23 cellular contexts compared by ENCODE assay signal in genomic region chr2:19810148-19810547, GRCh38.
DNase-seq lines count a peak whose midpoint lies in the region; ATAC-seq, FAIRE-seq and TF ChIP-seq lines count a peak whose summit lies in the region.
"Had no signal": no experiment of that assay in that cellular context is flagged by ENCODE, and none has a peak within 500 bp of the region (broad histone marks: within the 10 kb centered on the region; RNA-seq: fewer than 3 reads in every experiment).

No MANE protein-coding gene starts in this region.

- peaks cover 12 to 20% of the 10 kb centered on the region in 2 donors for H3K27me3 Mint-ChIP-seq in stimulated activated naive B cell treated with anti-CD40 and anti-IgM and Interleukin-4, amounts not matched to agents 10 μg/mL and 1 μg/mL and 100 μg/mL, for 72 hours
- no peaks in the 10 kb centered on the region for H3K27me3 Mint-ChIP-seq in mesothelial cell of epicardium (ENCODE audit: low read depth)

- H3K4me1 Mint-ChIP-seq in stimulated activated naive B cell treated with anti-CD40 and anti-IgM and Interleukin-4, amounts not matched to agents 10 μg/mL and 1 μg/mL and 100 μg/mL, for 72 hours = peaks cover 0 to 5% of the 10 kb centered on the region in 2 donors
- no peaks in the 10 kb centered on the region for H3K4me1 Mint-ChIP-seq in mesothelial cell of epicardium
- H3K4me1 Mint-ChIP-seq: activated CD4-positive, alpha-beta T cell treated with anti-CD3 and anti-CD28 coated beads, Interleukin-2, amount 10 ng/mL, durations not matched to agents 7 days and 5 days; CD4-positive, alpha-beta memory T cell; natural killer cell had no signal

- ATAC-seq in GM18868 (IDR thresholded peaks at IDR 0.05; ENCODE audit: unreplicated experiment) (peak; percentile 70), GM21619 (IDR thresholded peaks at IDR 0.05; ENCODE audit: unreplicated experiment) (peak; percentile 92), HG03432 (IDR thresholded peaks at IDR 0.05; ENCODE audit: unreplicated experiment) (peak; percentile 78)
- peak; percentile 75 to 86 for ATAC-seq in stimulated activated naive B cell treated with anti-CD40 and anti-IgM and Interleukin-4, amounts not matched to agents 10 μg/mL and 1 μg/mL and 100 μg/mL, for 72 hours (replicated peaks)
- ATAC-seq: left colon, natural killer cell, pancreas had no signal

- no peak overlapping the region for H3K27ac Mint-ChIP-seq in stimulated activated naive B cell treated with anti-CD40 and anti-IgM and Interleukin-4, amounts not matched to agents 10 μg/mL and 1 μg/mL and 100 μg/mL, for 72 hours
- no peak overlapping the region for H3K27ac Mint-ChIP-seq in mesothelial cell of epicardium
- H3K27ac Mint-ChIP-seq: activated CD4-positive, alpha-beta T cell treated with anti-CD3 and anti-CD28 coated beads, Interleukin-2, amount 10 ng/mL, durations not matched to agents 7 days and 5 days; CD4-positive, alpha-beta memory T cell; natural killer cell had no signal

- H3K9me3 Mint-ChIP-seq in stimulated activated naive B cell treated with anti-CD40 and anti-IgM and Interleukin-4, amounts not matched to agents 10 μg/mL and 1 μg/mL and 100 μg/mL, for 72 hours = peaks cover 0 to 3% of the 10 kb centered on the region in 2 donors
- H3K9me3 Mint-ChIP-seq in mesothelial cell of epicardium = no peaks in the 10 kb centered on the region
- H3K9me3 Mint-ChIP-seq: activated CD4-positive, alpha-beta T cell treated with anti-CD3 and anti-CD28 coated beads, Interleukin-2, amount 10 ng/mL, durations not matched to agents 7 days and 5 days; natural killer cell had no signal

- H3K4me3 Mint-ChIP-seq in stimulated activated naive B cell treated with anti-CD40 and anti-IgM and Interleukin-4, amounts not matched to agents 10 μg/mL and 1 μg/mL and 100 μg/mL, for 72 hours = no peak overlapping the region
- H3K4me3 Mint-ChIP-seq in mesothelial cell of epicardium = no peak overlapping the region
- H3K4me3 Mint-ChIP-seq: activated CD4-positive, alpha-beta T cell treated with anti-CD3 and anti-CD28 coated beads, Interleukin-2, amount 10 ng/mL, durations not matched to agents 7 days and 5 days; CD4-positive, alpha-beta memory T cell; natural killer cell had no signal

- FAIRE-seq in GM19239 (lab: Jason Lieb, UNC) = no peak
- FAIRE-seq: colon, H1, pancreas had no signal

- H3K36me3 Mint-ChIP-seq in stimulated activated naive B cell treated with anti-CD40 and anti-IgM and Interleukin-4, amounts not matched to agents 10 μg/mL and 1 μg/mL and 100 μg/mL, for 72 hours = no peaks in the 10 kb centered on the region
- no peaks in the 10 kb centered on the region for H3K36me3 Mint-ChIP-seq in mesothelial cell of epicardium
- H3K36me3 Mint-ChIP-seq: CD4-positive, alpha-beta memory T cell; natural killer cell had no signal

- no peak for DNase-seq in stimulated activated naive B cell treated with anti-CD40 and anti-IgM and Interleukin-4, amounts not matched to agents 10 μg/mL and 1 μg/mL and 100 μg/mL, for 72 hours
- DNase-seq in NCI-H2081 (lab: John Stamatoyannopoulos, UW) = no peak
- DNase-seq in mesothelial cell of epicardium (ENCODE audit: low spot score in 2 of 2, unreplicated experiment in 2 of 2) = no peak
- no peak for DNase-seq in GM19239 (ENCODE audit: insufficient read length, low spot score)
- DNase-seq: activated CD4-positive, alpha-beta T cell treated with anti-CD3 and anti-CD28 coated beads, Interleukin-2, amount 10 ng/mL, durations not matched to agents 7 days and 5 days; activated effector memory CD4-positive, alpha-beta T cell treated with Interleukin-2 at 50 U/mL for 16 hours; brain microvascular endothelial cell; CD4-positive, alpha-beta memory T cell; DMS153; GDM1; glutamatergic neuron; natural killer cell; NCI-H1930; NK-92 treated with Interleukin-12 subunit alpha and Interleukin-12 subunit beta, amount 100 ng/mL, for 24 hours; pancreas; sigmoid colon; T-helper 2 cell had no signal

- no peak for TF ChIP-seq CTCF in mesothelial cell of epicardium (IDR thresholded peaks at IDR 0.05; ENCODE audit: unreplicated experiment)
